ENCODE assay signal across 18 cellular contexts in genomic region chr2:8334866-8335325, GRCh38.
DNase-seq lines count a peak whose midpoint lies in the region; ATAC-seq, FAIRE-seq and TF ChIP-seq lines count a peak whose summit lies in the region.
"Had no signal": no experiment of that assay in that cellular context is flagged by ENCODE, and none has a peak within 500 bp of the region (broad histone marks: within the 10 kb centered on the region; RNA-seq: fewer than 3 reads in every experiment).

No MANE protein-coding gene starts in this region.

- H3K36me3 Mint-ChIP-seq in WTC11 (peaks cover 2% of the 10 kb centered on the region; the same call in 1 of the 2 replicates), Calu3 (ENCODE audit: insufficient read depth, unreplicated experiment) (no peaks in the 10 kb centered on the region)

- no TSS peak for BruUV-seq in Calu3 (replicated peaks; lab: Mats Ljungman, UMichigan)

- H3K9me3 Mint-ChIP-seq in WTC11 (peaks cover 5% of the 10 kb centered on the region), Calu3 (ENCODE audit: low read depth, unreplicated experiment) (no peaks in the 10 kb centered on the region)

- TF ChIP-seq CTCF in WTC11 (IDR thresholded peaks at IDR 0.05) (no peak), kidney (IDR thresholded peaks at IDR 0.05; ENCODE audit: borderline replicate concordance, extremely low read depth, insufficient read depth) (no peak), Calu3 (IDR thresholded peaks at IDR 0.05; ENCODE audit: unreplicated experiment) (no peak)

- H3K27me3 Mint-ChIP-seq in WTC11 (ENCODE audit: low read depth) (no peaks in the 10 kb centered on the region), Calu3 (ENCODE audit: unreplicated experiment) (no peaks in the 10 kb centered on the region)

- H3K27ac ChIP-seq in kidney (ENCODE audit: low read depth in 2 of 2, low read length in 2 of 2) = no peak overlapping the region
- H3K27ac ChIP-seq: C4-2B had no signal

- H3K4me1 Mint-ChIP-seq in WTC11 = peaks cover 15% of the 10 kb centered on the region
- no peaks in the 10 kb centered on the region for H3K4me1 Mint-ChIP-seq in Calu3 (ENCODE audit: low read depth, unreplicated experiment)
- H3K4me1 Mint-ChIP-seq: activated B cell treated with CpG ODN at 0.5 μM for 24 hours had no signal

- H3K27ac Mint-ChIP-seq in WTC11 = peak overlapping the region; percentile 79; the same call in 1 of the 2 replicates
- no peak overlapping the region for H3K27ac Mint-ChIP-seq in Calu3 (ENCODE audit: unreplicated experiment)
- H3K27ac Mint-ChIP-seq: activated B cell treated with CpG ODN at 0.5 μM for 24 hours; activated naive CD4-positive, alpha-beta T cell treated with anti-CD3 and anti-CD28 coated beads, Interleukin-2, amount 50 U/mL, for 72 hours had no signal

- CTCF ChIA-PET in WTC11 (lab: Charles Lee) (no interaction called here), Calu3 (lab: Charles Lee) (no interaction called here)

- peaks cover 0 to 2% of the 10 kb centered on the region in 2 donors for H3K4me1 ChIP-seq in kidney (ENCODE audit: control insufficient read depth in 1 of 2, insufficient read depth in 1 of 2, low read depth in 1 of 2, low read length in 2 of 2)

- no peak for ATAC-seq in WTC11
- ATAC-seq in sciatic nerve = peak; percentile 36
- no peak for ATAC-seq in GM19351 (IDR thresholded peaks at IDR 0.05; ENCODE audit: unreplicated experiment)
- ATAC-seq in SK-N-SH treated with all-trans-retinoic acid at 6 μM for 48 hours = no peak
- ATAC-seq: activated naive CD4-positive, alpha-beta T cell treated with anti-CD3 and anti-CD28 coated beads, Interleukin-2, amount 50 U/mL, for 72 hours; PC-3 had no signal

- no peak overlapping the region for H3K4me3 Mint-ChIP-seq in WTC11
- H3K4me3 Mint-ChIP-seq in Calu3 (ENCODE audit: low read depth, unreplicated experiment) = no peak overlapping the region
- H3K4me3 Mint-ChIP-seq: activated B cell treated with CpG ODN at 0.5 μM for 24 hours had no signal

- FAIRE-seq in kidney (lab: Jason Lieb, UNC) = no peak
- FAIRE-seq: GM12891, islet of Langerhans had no signal

- H3K4me3 ChIP-seq in kidney (ENCODE audit: low read length in 2 of 2) = no peak overlapping the region

- no peaks in the 10 kb centered on the region for H3K9me3 ChIP-seq in kidney (ENCODE audit: control insufficient read depth in 1 of 2, low read length in 2 of 2)

- DNase-seq in Kasumi-1 (lab: John Stamatoyannopoulos, UW) (peak; percentile 55 to 59), WTC11 (ENCODE audit: low spot score) (no peak), kidney (peak; percentile 59), sciatic nerve (ENCODE audit: low spot score) (no peak), OCI-M2 (lab: John Stamatoyannopoulos, UW; ENCODE audit: unreplicated experiment) (no peak), Calu3 (no peak)
- DNase-seq: activated B cell treated with CpG ODN at 0.5 μM for 24 hours; activated CD8-positive, alpha-beta memory T cell treated with anti-CD3 and anti-CD28 coated beads, Interleukin-2, amount 50 U/mL, for 48 hours; central memory CD4-positive, alpha-beta T cell; glutamatergic neuron; PC-3; stimulated activated CD4-positive, alpha-beta T cell treated with anti-CD3 and anti-CD28 coated beads, Interleukin-2, amount 100 ng/mL, for 24 hours had no signal

- intact Hi-C loops in kidney (cut with DNase I) (no loop called here), sciatic nerve (cut with DNase I) (no loop called here), Calu3 (cut with micrococcal nuclease; ENCODE audit: unreplicated experiment) (no loop called here)

- POLR2A ChIA-PET in WTC11 (lab: Charles Lee) = no interaction called here

- H3K36me3 ChIP-seq in kidney (ENCODE audit: control insufficient read depth in 1 of 2, insufficient read depth in 2 of 2, low read length in 2 of 2) = no peaks in the 10 kb centered on the region

- no peak overlapping the region for H3K9ac ChIP-seq in kidney (ENCODE audit: low read length in 2 of 2)

TF ChIP-seq in WTC11, 78 proteins besides CTCF, POLR2A, EP300 and RAD21 (continues in another document):
- TF ChIP-seq STAT6 (CRISPR knock-in tag; conservative IDR thresholded peaks at IDR 0.05; ENCODE audit: low read depth) (no peak), E2F1 (CRISPR knock-in tag; IDR thresholded peaks at IDR 0.05) (no peak)

TF ChIP-seq in SK-N-SH treated with all-trans-retinoic acid at 6 μM for 48 hours, 23 proteins besides CTCF, POLR2A, EP300 and RAD21:
- no peak for TF ChIP-seq ZNF8 (CRISPR knock-in tag; IDR thresholded peaks at IDR 0.05)
- no peak for TF ChIP-seq ARNTL (CRISPR knock-in tag; IDR thresholded peaks at IDR 0.05; ENCODE audit: borderline replicate concordance, low read depth)
- TF ChIP-seq ZFP30 (CRISPR knock-in tag; IDR thresholded peaks at IDR 0.05) = no peak
TF ChIP-seq in SK-N-SH treated with all-trans-retinoic acid at 6 μM for 48 hours: peak in this region for 0.

Comparison
In these comparisons a context has a peak if more than half of its experiments do, and no peak if none do; other contexts are left out.
1. DNase-seq: peak in Kasumi-1 (2 of 2) and kidney (single experiment); none in WTC11 (single experiment), sciatic nerve (single experiment), OCI-M2 (single experiment) and Calu3 (single experiment).